31 cellular contexts compared by ENCODE assay signal in genomic region chr15:99722406-99722805, GRCh38.
"Had no signal": no experiment of that assay in that cellular context is flagged by ENCODE, and none has a peak within 500 bp of the region (broad histone marks: within the 10 kb centered on the region; RNA-seq: fewer than 3 reads in every experiment).

No MANE protein-coding gene starts in this region.

- H3K9me3 Mint-ChIP-seq: activated B cell treated with CpG ODN at 0.5 μM for 24 hours; activated T-cell treated with anti-CD3 and anti-CD28 coated beads, Interleukin-2, amount 50 U/mL, for 24 hours; effector memory CD8-positive, alpha-beta T cell; stimulated activated memory B cell treated with anti-CD40 and anti-IgM and Interleukin-4, amounts not matched to agents 10 μg/mL and 1 μg/mL and 100 μg/mL, for 72 hours; stimulated activated naive CD8-positive, alpha-beta T cell treated with anti-CD3 and anti-CD28 coated beads, Interleukin-15, amount 100 ng/mL, for 72 hours; T-helper 2 cell treated with Interferon-gamma antibody and Interleukin-4, amounts not matched to agents 5 μg/mL and 100 μg/mL, for 36 hours had no signal

- DNase-seq: activated B cell treated with CpG ODN at 0.5 μM for 24 hours; activated CD4-positive, alpha-beta T cell treated with anti-CD3 and anti-CD28 coated beads for 36 hours; activated CD4-positive, alpha-beta T cell treated with anti-CD3 and anti-CD28 coated beads, Interleukin-2, amount 50 U/mL, for 48 hours; activated CD8-positive, alpha-beta memory T cell treated with anti-CD3 and anti-CD28 coated beads, Interleukin-2, amount 50 U/mL, for 48 hours; activated gamma-delta T cell treated with Interleukin-2 at 50 U/mL for 16 hours; activated T-cell treated with anti-CD3 and anti-CD28 coated beads, Interleukin-2, amount 50 U/mL, for 24 hours; adrenal gland; aorta; body of pancreas; cerebellar nuclear complex; colonic mucosa; effector memory CD8-positive, alpha-beta T cell; gastrocnemius medialis; left ventricle myocardium superior; ovary; sigmoid colon; small intestine; stimulated activated CD4-positive, alpha-beta T cell treated with anti-CD3 and anti-CD28 coated beads, Interleukin-1b, Interleukin-23, amount 100 ng/mL, for 48 hours; stimulated activated CD4-positive, alpha-beta T cell treated with anti-CD3 and anti-CD28 coated beads, Interleukin-4, amount 100 ng/mL, for 4 hours; stimulated activated CD8-positive, alpha-beta memory T cell treated with anti-CD3 and anti-CD28 coated beads, Interleukin-4, amount 100 ng/mL, for 48 hours; stimulated activated naive CD8-positive, alpha-beta T cell treated with anti-CD3 and anti-CD28 coated beads, Interleukin-15, amount 100 ng/mL, for 72 hours; substantia nigra; T-helper 1 cell; upper lobe of left lung had no signal

- H3K4me1 ChIP-seq: adrenal gland, colonic mucosa had no signal

- H3K27me3 Mint-ChIP-seq: activated B cell treated with CpG ODN at 0.5 μM for 24 hours; activated CD4-positive, alpha-beta T cell treated with anti-CD3 and anti-CD28 coated beads for 36 hours; activated T-cell treated with anti-CD3 and anti-CD28 coated beads, Interleukin-2, amount 50 U/mL, for 24 hours; effector memory CD8-positive, alpha-beta T cell; progenitor cell of endocrine pancreas; stimulated activated memory B cell treated with anti-CD40 and anti-IgM and Interleukin-4, amounts not matched to agents 10 μg/mL and 1 μg/mL and 100 μg/mL, for 72 hours; stimulated activated naive CD8-positive, alpha-beta T cell treated with anti-CD3 and anti-CD28 coated beads, Interleukin-15, amount 100 ng/mL, for 72 hours had no signal

- H3K27ac ChIP-seq: adrenal gland, body of pancreas, cardiac muscle cell, colonic mucosa, ovary, sigmoid colon, upper lobe of left lung, vagina had no signal

- H3K36me3 ChIP-seq: adrenal gland, cardiac muscle cell, colonic mucosa, gastrocnemius medialis, ovary, vagina had no signal

- H3K27ac Mint-ChIP-seq: activated B cell treated with CpG ODN at 0.5 μM for 24 hours; effector memory CD8-positive, alpha-beta T cell; stimulated activated memory B cell treated with anti-CD40 and anti-IgM and Interleukin-4, amounts not matched to agents 10 μg/mL and 1 μg/mL and 100 μg/mL, for 72 hours; T-helper 2 cell treated with Interferon-gamma antibody and Interleukin-4, amounts not matched to agents 5 μg/mL and 100 μg/mL, for 36 hours had no signal

- H3K4me3 ChIP-seq: adrenal gland, body of pancreas, cardiac muscle cell, colonic mucosa, gastrocnemius medialis, hepatocyte, ovary, sigmoid colon, upper lobe of left lung, vagina had no signal

- ATAC-seq: activated CD4-positive, alpha-beta T cell treated with anti-CD3 and anti-CD28 coated beads for 36 hours; activated naive CD4-positive, alpha-beta T cell treated with anti-CD3 and anti-CD28 coated beads, Interleukin-2, amount 50 U/mL, for 72 hours; effector memory CD8-positive, alpha-beta T cell; gastrocnemius medialis; left ventricle myocardium superior; stimulated activated memory B cell treated with anti-CD40 and anti-IgM and Interleukin-4, amounts not matched to agents 10 μg/mL and 1 μg/mL and 100 μg/mL, for 72 hours; stimulated activated naive CD8-positive, alpha-beta T cell treated with anti-CD3 and anti-CD28 coated beads, Interleukin-15, amount 100 ng/mL, for 72 hours had no signal

- H3K9me3 ChIP-seq: adrenal gland, body of pancreas, colonic mucosa, gastrocnemius medialis, ovary, sigmoid colon, upper lobe of left lung, vagina had no signal

- H3K4me3 Mint-ChIP-seq: activated B cell treated with CpG ODN at 0.5 μM for 24 hours; activated CD4-positive, alpha-beta T cell treated with anti-CD3 and anti-CD28 coated beads for 36 hours; activated T-cell treated with anti-CD3 and anti-CD28 coated beads, Interleukin-2, amount 50 U/mL, for 24 hours; effector memory CD8-positive, alpha-beta T cell; stimulated activated memory B cell treated with anti-CD40 and anti-IgM and Interleukin-4, amounts not matched to agents 10 μg/mL and 1 μg/mL and 100 μg/mL, for 72 hours; stimulated activated naive CD8-positive, alpha-beta T cell treated with anti-CD3 and anti-CD28 coated beads, Interleukin-15, amount 100 ng/mL, for 72 hours; T-helper 2 cell treated with Interferon-gamma antibody and Interleukin-4, amounts not matched to agents 5 μg/mL and 100 μg/mL, for 36 hours had no signal

- H3K27me3 ChIP-seq: adrenal gland, body of pancreas, cardiac muscle cell, colonic mucosa, gastrocnemius medialis, hepatocyte, ovary, sigmoid colon, upper lobe of left lung, vagina had no signal
